19 cellular contexts compared by ENCODE assay signal in the genomic region with DNA sequence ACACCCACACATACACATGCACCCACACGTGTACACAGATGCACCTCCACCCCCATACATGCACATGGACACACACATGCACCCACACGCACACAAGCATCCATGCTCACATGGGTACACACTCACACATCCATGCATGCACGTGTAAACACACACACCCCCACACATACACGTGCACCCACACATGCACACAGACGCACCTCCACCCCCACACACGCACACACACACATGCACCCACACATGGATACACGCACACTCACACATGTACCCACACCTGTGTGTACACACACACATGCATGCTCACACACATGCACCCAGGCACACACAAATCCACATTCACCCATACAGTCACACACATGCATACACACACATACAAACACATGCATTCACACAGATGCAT. TPM values are rescaled to one million over a fixed set of nuclear protein-coding genes. Genes with fewer than 3 reads are reported as not detected.
DNase-seq lines count a peak whose midpoint lies in the region; ATAC-seq, FAIRE-seq and TF ChIP-seq lines count a peak whose summit lies in the region.
"Had no signal": no experiment of that assay in that cellular context is flagged by ENCODE, and none has a peak within 500 bp of the region (broad histone marks: within the 10 kb centered on the region; RNA-seq: fewer than 3 reads in every experiment).

No MANE protein-coding gene starts in this region.

- no peaks in the 10 kb centered on the region for H3K79me1 ChIP-seq in IMR-90 (ENCODE audit: low read depth in 1 of 2, low read length in 2 of 2)

- no peak for TF ChIP-seq RAD21 in IMR-90 (IDR thresholded peaks at IDR 0.05; ENCODE audit: low read length)

- peak overlapping the region; percentile 44 for H2AK9ac ChIP-seq in IMR-90 (replicated peaks; ENCODE audit: low read depth, low read length, poor library complexity)

- peaks cover 13% of the 10 kb centered on the region for H3K9me1 ChIP-seq in IMR-90 (ENCODE audit: insufficient read depth, low read length)

- H3K9me3 ChIP-seq in IMR-90 (ENCODE audit: control insufficient read depth, insufficient read depth, low read length), result no peaks in the 10 kb centered on the region
- H3K9me3 ChIP-seq: A549, BE2C had no signal

- H2AK5ac ChIP-seq in IMR-90 (ENCODE audit: low read depth, low read length), result no peak overlapping the region

- H3K27me3 ChIP-seq in IMR-90 (ENCODE audit: control insufficient read depth, insufficient read depth, low read length) (no peaks in the 10 kb centered on the region), bronchial epithelial cell (ENCODE audit: control insufficient read depth, insufficient read depth, low read length) (no peaks in the 10 kb centered on the region)
- H3K27me3 ChIP-seq: BE2C had no signal

- H2BK5ac ChIP-seq in IMR-90 (ENCODE audit: low read depth, low read length, poor library complexity, severe bottlenecking), result no peak overlapping the region

- H3K4me3 Mint-ChIP-seq in nephron progenitor cell, result no peak overlapping the region
- H3K4me3 Mint-ChIP-seq: CD4-positive, alpha-beta memory T cell had no signal

- H2BK15ac ChIP-seq in IMR-90 (ENCODE audit: low read depth, low read length), result no peak overlapping the region

- no peak overlapping the region for H3K14ac ChIP-seq in IMR-90 (replicated peaks; ENCODE audit: low read depth, low read length)

- H3K4me3 ChIP-seq in IMR-90 (ENCODE audit: insufficient read depth, low read depth, low read length) (no peak overlapping the region), bronchial epithelial cell (ENCODE audit: low read depth, low read length) (no peak overlapping the region)
- H3K4me3 ChIP-seq: A549, GM23248 had no signal

- H2AFZ ChIP-seq in IMR-90 (replicated peaks; ENCODE audit: low read length, poor library complexity), result no peak overlapping the region
- H2AFZ ChIP-seq: GM23248 had no signal

- peaks cover 11% of the 10 kb centered on the region for H3K36me3 ChIP-seq in IMR-90 (ENCODE audit: control insufficient read depth, insufficient read depth, low read length)
- no peaks in the 10 kb centered on the region for H3K36me3 ChIP-seq in bronchial epithelial cell (ENCODE audit: control insufficient read depth, insufficient read depth, low read length)
- H3K36me3 ChIP-seq: BE2C had no signal

- H3K4me2 ChIP-seq in IMR-90 (ENCODE audit: low read depth, low read length), result no peak overlapping the region
- H3K4me2 ChIP-seq: A549 had no signal

- H3K9ac ChIP-seq in IMR-90 (ENCODE audit: low read depth, low read length), result no peak overlapping the region
- H3K9ac ChIP-seq: GM23248 had no signal

- H4K20me1 ChIP-seq in IMR-90 (ENCODE audit: insufficient read depth, low read length), result no peaks in the 10 kb centered on the region

- TF ChIP-seq POLR2A in IMR-90 (IDR thresholded peaks at IDR 0.05; ENCODE audit: low read depth, low read length), result no peak

- H3K18ac ChIP-seq in IMR-90 (ENCODE audit: low read depth, low read length), result no peak overlapping the region

- intact Hi-C loops in IMR-90 (cut with micrococcal nuclease), result no loop called here

- H3K9me3 Mint-ChIP-seq in nephron progenitor cell, result no peaks in the 10 kb centered on the region
- H3K9me3 Mint-ChIP-seq: CD4-positive, alpha-beta memory T cell had no signal

- no peak overlapping the region for H2BK20ac ChIP-seq in IMR-90 (ENCODE audit: low read depth, low read length)

- FAIRE-seq in bronchial epithelial cell (lab: Jason Lieb, UNC) (peak; percentile 97), urothelium cell line (lab: Jason Lieb, UNC) (peak; percentile 98)
- FAIRE-seq: A549, D721Med, G401.6 had no signal

- H4K5ac ChIP-seq in IMR-90 (ENCODE audit: low read depth, low read length), result no peak overlapping the region

- H2BK120ac ChIP-seq in IMR-90 (ENCODE audit: low read depth, low read length), result no peak overlapping the region

- H4K8ac ChIP-seq in IMR-90 (ENCODE audit: low read depth in 2 of 2, low read length in 2 of 2), result no peak overlapping the region

- H3K27ac ChIP-seq in IMR-90 (ENCODE audit: insufficient read depth, low read length), result no peak overlapping the region
- H3K27ac ChIP-seq: A549, C4-2B, GM23248 had no signal

- peaks cover 6% of the 10 kb centered on the region for H3K27me3 Mint-ChIP-seq in nephron progenitor cell (ENCODE audit: low read depth, poor library complexity)
- H3K27me3 Mint-ChIP-seq: CD4-positive, alpha-beta memory T cell had no signal

- DNase-seq in IMR-90 (no peak), bronchial epithelial cell (ENCODE audit: low read depth) (no peak), nephron progenitor cell (no peak), urothelium cell line (ENCODE audit: low spot score) (no peak), GM13976 (ENCODE audit: low spot score) (no peak)
- DNase-seq in stimulated activated CD4-positive, alpha-beta T cell treated with anti-CD3 and anti-CD28 coated beads, Interleukin-1b, Interleukin-23, amount 100 ng/mL, for 48 hours, result no peak
- DNase-seq: BE2C; CD4-positive, alpha-beta memory T cell; DMS153; DMS79 treated with DMSO at 0.1 percent for 48 hours; EL; GM23248; KG1 had no signal

- POLR2A ChIA-PET in IMR-90 (lab: Charles Lee; ENCODE audit: unreplicated experiment), result no interaction called here

- H3K4me1 ChIP-seq in IMR-90 (ENCODE audit: control insufficient read depth, insufficient read depth, low read length), result 0 out of 2 replicates have a peak, but pooled peaks cover 2% of the 10 kb centered on the region
- H3K4me1 ChIP-seq: A549 had no signal

- H3K56ac ChIP-seq in IMR-90 (ENCODE audit: extremely low read depth, insufficient read depth, low read length), result no peak overlapping the region

- ATAC-seq in IMR-90 (ENCODE audit: low read depth) (no peak), GM21390 (IDR thresholded peaks at IDR 0.05; ENCODE audit: unreplicated experiment) (no peak)
- ATAC-seq: A549 had no signal

- H4K91ac ChIP-seq in IMR-90 (ENCODE audit: insufficient read depth, low read depth, low read length), result no peak overlapping the region

- peaks cover 16% of the 10 kb centered on the region for H3K4me1 Mint-ChIP-seq in nephron progenitor cell

- in situ Hi-C loops in IMR-90 (cut with MboI; ENCODE audit: low sequenced_read_pairs), result no loop called here
- in situ Hi-C loops in GM13976 (cut with MboI; ENCODE audit: low sequenced_read_pairs, unreplicated experiment), result no loop called here

- H3K27ac Mint-ChIP-seq in nephron progenitor cell, result peak overlapping the region; percentile 71
- H3K27ac Mint-ChIP-seq: CD4-positive, alpha-beta memory T cell had no signal

- 86% methylated on average over 6 of the region's 7 CpGs; no CpG with 5 or more reads in 1 of the 2 experiments for WGBS in IMR-90 (ENCODE audit: extremely low coverage in 2 of 2, insufficient read length in 1 of 2), 2 experiments

- peaks cover 8% of the 10 kb centered on the region for H3K36me3 Mint-ChIP-seq in nephron progenitor cell (ENCODE audit: low read depth)

- CTCF ChIA-PET in IMR-90 (lab: Yijun Ruan, JAX), result no interaction called here

- dilution Hi-C loops in IMR-90 (cut with HindIII; ENCODE audit: low sequenced_read_pairs, unreplicated experiment), result no loop called here

- H3K4ac ChIP-seq in IMR-90 (ENCODE audit: low read depth, low read length), result no peak overlapping the region

- TF ChIP-seq CTCF in IMR-90 (conservative IDR thresholded peaks at IDR 0.05; ENCODE audit: low read depth, low read length), result no peak
- no peak for TF ChIP-seq CTCF in bronchial epithelial cell (IDR thresholded peaks at IDR 0.05; ENCODE audit: insufficient read depth, low read length, severe bottlenecking)
- no peak for TF ChIP-seq CTCF in nephron progenitor cell (IDR thresholded peaks at IDR 0.05)
- no peak for TF ChIP-seq CTCF in GM13976 (IDR thresholded peaks at IDR 0.05; ENCODE audit: borderline replicate concordance, control extremely low read depth, extremely low read depth, insufficient read depth, missing control alignments)

- BruUV-seq in IMR-90 (replicated peaks; lab: Mats Ljungman, UMichigan), result no TSS peak

- H3K23ac ChIP-seq in IMR-90 (ENCODE audit: low read depth, low read length), result no peak overlapping the region

TF ChIP-seq in IMR-90, 13 proteins besides CTCF, POLR2A, EP300 and RAD21 (continues in another document):
- TF ChIP-seq, protein P1, sequence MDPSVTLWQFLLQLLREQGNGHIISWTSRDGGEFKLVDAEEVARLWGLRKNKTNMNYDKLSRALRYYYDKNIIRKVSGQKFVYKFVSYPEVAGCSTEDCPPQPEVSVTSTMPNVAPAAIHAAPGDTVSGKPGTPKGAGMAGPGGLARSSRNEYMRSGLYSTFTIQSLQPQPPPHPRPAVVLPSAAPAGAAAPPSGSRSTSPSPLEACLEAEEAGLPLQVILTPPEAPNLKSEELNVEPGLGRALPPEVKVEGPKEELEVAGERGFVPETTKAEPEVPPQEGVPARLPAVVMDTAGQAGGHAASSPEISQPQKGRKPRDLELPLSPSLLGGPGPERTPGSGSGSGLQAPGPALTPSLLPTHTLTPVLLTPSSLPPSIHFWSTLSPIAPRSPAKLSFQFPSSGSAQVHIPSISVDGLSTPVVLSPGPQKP (IDR thresholded peaks at IDR 0.05; ENCODE audit: borderline replicate concordance, low read depth, low read length), result no peak
- TF ChIP-seq RFX5 (IDR thresholded peaks at IDR 0.05; ENCODE audit: low read depth, low read length), result no peak
- TF ChIP-seq FOS (IDR thresholded peaks at IDR 0.05; ENCODE audit: low read depth, low read length), result no peak
- TF ChIP-seq BHLHE40 (IDR thresholded peaks at IDR 0.05; ENCODE audit: low read depth, low read length), result no peak
- no peak for TF ChIP-seq NFE2L2 (IDR thresholded peaks at IDR 0.05; ENCODE audit: low read depth, low read length)
- TF ChIP-seq SMC3 (IDR thresholded peaks at IDR 0.05; ENCODE audit: low read depth, low read length), result no peak
- no peak for TF ChIP-seq MAFK (IDR thresholded peaks at IDR 0.05; ENCODE audit: low read depth, low read length)
- TF ChIP-seq CHD1 (IDR thresholded peaks at IDR 0.05; ENCODE audit: low read depth, low read length), result no peak
- TF ChIP-seq CEBPB (IDR thresholded peaks at IDR 0.05; ENCODE audit: low read depth, low read length), result no peak

RNA-seq across cellular contexts. Expression of a gene that starts 24.5 kb away (rescaled TPM):
- total RNA-seq in IMR-90 (2012; rRNA removed), result 8.9 and 11.5 TPM in 2 replicates
- polyA plus RNA-seq in IMR-90 (2012; rRNA removed), result 14.5 and 18.6 TPM in 2 replicates
- 14.2 and 21.5 TPM in 2 replicates for polyA plus RNA-seq in IMR-90 (2012; cell fraction: cytosol; rRNA removed)
- 31.7 and 48.8 TPM in 2 replicates for polyA plus RNA-seq in IMR-90 (2012; cell fraction: nucleus; rRNA removed; ENCODE audit: low replicate concordance)
- total RNA-seq in bronchial epithelial cell, result 8.7 and 9.5 TPM in 2 replicates

RNA-seq across cellular contexts. Expression of a gene that starts 37.5 kb away (rescaled TPM):
- not detected in 2 replicates for total RNA-seq in IMR-90 (2012; rRNA removed)
- 0.02 TPM in 1 of 2 replicates, not detected in the other for polyA plus RNA-seq in IMR-90 (2012; rRNA removed)
- not detected in 2 replicates for polyA plus RNA-seq in IMR-90 (2012; cell fraction: cytosol; rRNA removed)
- polyA plus RNA-seq in IMR-90 (2012; cell fraction: nucleus; rRNA removed; ENCODE audit: low replicate concordance), result 0.02 TPM in 1 of 2 replicates, not detected in the other
- total RNA-seq in bronchial epithelial cell, result not detected in 2 replicates
- total RNA-seq: CD4-positive, alpha-beta memory T cell; GM23248; HT1080 had no signal
- polyA plus RNA-seq: A549; CD4-positive, alpha-beta memory T cell had no signal

RNA-seq across cellular contexts. Expression of a gene that starts 42.2 kb away (rescaled TPM):
- total RNA-seq in IMR-90 (2012; rRNA removed), result 52.3 and 74.2 TPM in 2 replicates
- polyA plus RNA-seq in IMR-90 (2012; rRNA removed), result 43.0 and 43.6 TPM in 2 replicates
- 32.5 and 46.3 TPM in 2 replicates for polyA plus RNA-seq in IMR-90 (2012; cell fraction: cytosol; rRNA removed)
- polyA plus RNA-seq in IMR-90 (2012; cell fraction: nucleus; rRNA removed; ENCODE audit: low replicate concordance), result 61.7 and 68.8 TPM in 2 replicates
- 5.4 and 8.4 TPM in 2 replicates for total RNA-seq in bronchial epithelial cell
